In genomic region chrX:108264376-108264775, GRCh38 we compare ENCODE assay signal across 20 cellular contexts.
DNase-seq lines count a peak whose midpoint lies in the region; ATAC-seq, FAIRE-seq and TF ChIP-seq lines count a peak whose summit lies in the region.
"Had no signal": no experiment of that assay in that cellular context is flagged by ENCODE, and none has a peak within 500 bp of the region (broad histone marks: within the 10 kb centered on the region; RNA-seq: fewer than 3 reads in every experiment).

No MANE protein-coding gene starts in this region.

- peaks cover 23% of the 10 kb centered on the region for H3K4me1 Mint-ChIP-seq in nephron
- H3K4me1 Mint-ChIP-seq: CD14-positive monocyte; CD4-positive, alpha-beta memory T cell had no signal

- H3K79me2 ChIP-seq in HepG2 (ENCODE audit: insufficient read depth, low read length) (no peaks in the 10 kb centered on the region), mesendoderm (ENCODE audit: control insufficient read depth, insufficient read depth, low read length) (no peaks in the 10 kb centered on the region)

- H3K56ac ChIP-seq in mesendoderm (ENCODE audit: low read length), result no peak overlapping the region

- in situ Hi-C loops in HepG2 (cut with HindIII; ENCODE audit: extremely low pct_ligation_motif_present, low pct_unique_long_range_greater_than_20kb), result no loop called here

- ATAC-seq in HepG2 (peak; percentile 56; the same call in 2 of the 3 replicates), right lobe of liver (no peak)
- ATAC-seq: A549, GM12878 had no signal

- no peak overlapping the region for H2BK120ac ChIP-seq in mesendoderm (ENCODE audit: low read depth, low read length)

- DNase-seq in HepG2 (ENCODE audit: low spot score) (peak; percentile 49), right lobe of liver (no peak), choroid plexus epithelial cell (ENCODE audit: low read depth) (peak; percentile 40), fibroblast of the conjunctiva (ENCODE audit: low read depth) (peak; percentile 38), SK-N-DZ (ENCODE audit: low spot score) (no peak), mesendoderm (no peak)
- DNase-seq in activated effector memory CD4-positive, alpha-beta T cell treated with Interleukin-2 at 50 U/mL for 16 hours, result no peak
- DNase-seq: Calu3; CD4-positive, alpha-beta memory T cell; DMS53; DND-41; EL had no signal

- peak overlapping the region; percentile 40 to 85 (median 59) for H3K27ac Mint-ChIP-seq in nephron
- H3K27ac Mint-ChIP-seq: CD14-positive monocyte; CD4-positive, alpha-beta memory T cell had no signal

- H3K27me3 ChIP-seq in HepG2 (ENCODE audit: control insufficient read depth in 1 of 2, insufficient read depth in 2 of 2, low read length in 2 of 2) (no peaks in the 10 kb centered on the region), right lobe of liver (no peaks in the 10 kb centered on the region), mesendoderm (ENCODE audit: insufficient read depth, low read length, poor library complexity) (no peaks in the 10 kb centered on the region)

- H3K9me3 Mint-ChIP-seq in nephron, result peaks cover 4% of the 10 kb centered on the region

- TF ChIP-seq EP300 in HepG2 (IDR thresholded peaks at IDR 0.05; ENCODE audit: low read depth in 2 of 2, low read length in 2 of 2), result no peak
- TF ChIP-seq EP300 in HepG2 (CRISPR knock-in tag; IDR thresholded peaks at IDR 0.05; ENCODE audit: borderline replicate concordance), result no peak

- H3K18ac ChIP-seq in mesendoderm (ENCODE audit: low read length), result no peak overlapping the region

- no peaks in the 10 kb centered on the region for H3K79me1 ChIP-seq in mesendoderm (ENCODE audit: low read length)

- peak overlapping the region; percentile 45; the same call in 1 of the 2 replicates for H3K4me2 ChIP-seq in HepG2 (ENCODE audit: low read depth, low read length)
- no peak overlapping the region for H3K4me2 ChIP-seq in mesendoderm (ENCODE audit: low read length)
- H3K4me2 ChIP-seq: A549, BLaER1 had no signal

- H4K20me1 ChIP-seq in HepG2 (ENCODE audit: insufficient read depth, low read length), result no peaks in the 10 kb centered on the region
- H4K20me1 ChIP-seq: BLaER1 had no signal

- H3K27me3 Mint-ChIP-seq in nephron (ENCODE audit: low read depth), result no peaks in the 10 kb centered on the region

- H3K36me3 ChIP-seq in HepG2 (replicated peaks in 1 of 2; ENCODE audit: control insufficient read depth in 1 of 2, insufficient read depth in 2 of 2, low read length in 2 of 2), result no peaks in the 10 kb centered on the region
- H3K36me3 ChIP-seq in right lobe of liver, result no peaks in the 10 kb centered on the region
- H3K36me3 ChIP-seq in mesendoderm (ENCODE audit: control insufficient read depth, insufficient read depth, low read length), result no peaks in the 10 kb centered on the region
- H3K36me3 ChIP-seq: BLaER1, HAP-1 had no signal

- CTCF ChIA-PET in HepG2 (lab: Yijun Ruan, JAX; ENCODE audit: low intra/inter-chr PET ratio, low total read pairs), result no interaction called here

- peak overlapping the region; percentile 49 for H3K27ac ChIP-seq in HepG2 (ENCODE audit: extremely low read length, insufficient read depth, low read length)
- H3K27ac ChIP-seq in right lobe of liver, result no peak overlapping the region
- no peak overlapping the region for H3K27ac ChIP-seq in mesendoderm (ENCODE audit: low read depth, low read length)
- H3K27ac ChIP-seq: 22Rv1, A549, BLaER1 had no signal

- no peaks in the 10 kb centered on the region for H3K9me3 ChIP-seq in HepG2 (ENCODE audit: low read length)
- H3K9me3 ChIP-seq in right lobe of liver, result no peaks in the 10 kb centered on the region
- H3K9me3 ChIP-seq: A549, HAP-1 had no signal

- H2BK15ac ChIP-seq in mesendoderm (replicated peaks; ENCODE audit: low read depth), result no peak overlapping the region

- no peak overlapping the region for H3K4me3 Mint-ChIP-seq in nephron
- H3K4me3 Mint-ChIP-seq: CD14-positive monocyte; CD4-positive, alpha-beta memory T cell had no signal

- H4K8ac ChIP-seq in mesendoderm (ENCODE audit: low read depth, low read length), result no peak overlapping the region

- TF ChIP-seq RAD21 in HepG2 (CRISPR knock-in tag; IDR thresholded peaks at IDR 0.05), result no peak

- H3K4me3 ChIP-seq in HepG2 (replicated peaks in 1 of 3; ENCODE audit: insufficient read depth in 1 of 3, low read depth in 2 of 3, low read length in 3 of 3) (no peak overlapping the region), right lobe of liver (no peak overlapping the region), choroid plexus epithelial cell (ENCODE audit: low read depth, low read length) (no peak overlapping the region), mesendoderm (ENCODE audit: low read length) (no peak overlapping the region)
- H3K4me3 ChIP-seq: A549, BLaER1, GM12878, HAP-1 had no signal

- WGBS in HepG2 (ENCODE audit: low lambda C conversion rate), result 21% methylated on average over 2 of the region's 2 CpGs
- 45% methylated on average over 2 of the region's 2 CpGs for WGBS in right lobe of liver (ENCODE audit: insufficient coverage, low coverage, low lambda C conversion rate, missing lambda C conversion rate)
- WGBS in mesendoderm (ENCODE audit: extremely low coverage, insufficient coverage, low lambda C conversion rate), result no CpG with 5 or more reads among the region's 2 CpGs

- no peaks in the 10 kb centered on the region for H3K36me3 Mint-ChIP-seq in nephron (ENCODE audit: low read depth)
- H3K36me3 Mint-ChIP-seq: CD14-positive monocyte; CD4-positive, alpha-beta memory T cell had no signal

- intact Hi-C loops in HepG2 (cut with micrococcal nuclease; ENCODE audit: unreplicated experiment) (loop anchor here (5.0 kb wide), 1 partner anchor 33 kb away; no protein-coding TSS in a partner anchor), right lobe of liver (cut with DNase I) (no loop called here)

- TF ChIP-seq POLR2A in HepG2 (IDR thresholded peaks at IDR 0.05; ENCODE audit: insufficient read depth in 1 of 2, low read depth in 2 of 2, low read length in 2 of 2) (no peak), right lobe of liver (IDR thresholded peaks at IDR 0.05) (no peak)

- peaks cover 56% of the 10 kb centered on the region for H3K4me1 ChIP-seq in HepG2 (ENCODE audit: insufficient read depth, low read length)
- no peaks in the 10 kb centered on the region for H3K4me1 ChIP-seq in right lobe of liver
- no peaks in the 10 kb centered on the region for H3K4me1 ChIP-seq in mesendoderm (ENCODE audit: control insufficient read depth, low read depth, low read length)
- H3K4me1 ChIP-seq: BLaER1, HAP-1 had no signal

- H3K9ac ChIP-seq in HepG2 (ENCODE audit: insufficient read depth, low read depth, low read length) (peak overlapping the region; percentile 43; the same call in 1 of the 2 replicates), mesendoderm (ENCODE audit: low read length) (no peak overlapping the region)
- H3K9ac ChIP-seq: BLaER1 had no signal

- no peak overlapping the region for H2AFZ ChIP-seq in HepG2 (ENCODE audit: low read length)

- no peak overlapping the region for H3K23ac ChIP-seq in mesendoderm (ENCODE audit: low read length)

- no TSS peak for BruUV-seq in HepG2 (replicated peaks; lab: Mats Ljungman, UMichigan)

- POLR2A ChIA-PET in HepG2 (lab: Yijun Ruan, JAX), result interaction anchor here (1.9 kb wide), 1 partner anchor 35 kb away, joined by 6 read pairs; no protein-coding TSS in a partner anchor

- no peak overlapping the region for H4K5ac ChIP-seq in mesendoderm (ENCODE audit: low read length)

- no peak for FAIRE-seq in HepG2 (lab: Jason Lieb, UNC)
- FAIRE-seq: A549, GM12878, HTR-8/SVneo had no signal

- no peak overlapping the region for H3K4ac ChIP-seq in mesendoderm (ENCODE audit: low read depth, low read length)

- no peak overlapping the region for H2BK5ac ChIP-seq in mesendoderm (ENCODE audit: low read length)

- TF ChIP-seq CTCF in HepG2 (CRISPR knock-in tag; IDR thresholded peaks at IDR 0.05), result no peak
- no peak for TF ChIP-seq CTCF in right lobe of liver (IDR thresholded peaks at IDR 0.05)
- no peak for TF ChIP-seq CTCF in choroid plexus epithelial cell (conservative IDR thresholded peaks at IDR 0.05; ENCODE audit: low read depth, low read length)
- no peak for TF ChIP-seq CTCF in nephron (IDR thresholded peaks at IDR 0.05; ENCODE audit: unreplicated experiment in 3 of 3)

- H2AK5ac ChIP-seq in mesendoderm (ENCODE audit: low read length), result no peak overlapping the region

TF ChIP-seq in HepG2, 621 proteins besides CTCF, POLR2A, EP300 and RAD21 (continues in another document):
- TF ChIP-seq CREB1 (IDR thresholded peaks at IDR 0.05), result no peak
- TF ChIP-seq CREB1 (CRISPR knock-in tag; IDR thresholded peaks at IDR 0.05), result no peak
- 0 out of 2 replicates have a peak, but pooled peaks have one; percentile 11 for TF ChIP-seq GATAD2A (CRISPR knock-in tag; IDR thresholded peaks at IDR 0.05)
- TF ChIP-seq ZNF841 (CRISPR knock-in tag; IDR thresholded peaks at IDR 0.05; ENCODE audit: borderline replicate concordance), result no peak
- no peak for TF ChIP-seq ZFP36L2 (CRISPR knock-in tag; IDR thresholded peaks at IDR 0.05)
- 0 out of 2 replicates have a peak, but pooled peaks have one; percentile 34 for TF ChIP-seq ELF3 (CRISPR knock-in tag; IDR thresholded peaks at IDR 0.05)
- TF ChIP-seq BATF2 (CRISPR knock-in tag; IDR thresholded peaks at IDR 0.05), result no peak

Comparison
In these comparisons a context has a peak if more than half of its experiments do, and no peak if none do; other contexts are left out.
1. DNase-seq: peak in HepG2 (single experiment), choroid plexus epithelial cell (single experiment) and fibroblast of the conjunctiva (single experiment); none in right lobe of liver (0 of 3), activated effector memory CD4-positive, alpha-beta T cell treated with Interleukin-2 at 50 U/mL for 16 hours (single experiment), SK-N-DZ (single experiment) and mesendoderm (single experiment).